8 cellular contexts compared by ENCODE assay signal in the genomic region with DNA sequence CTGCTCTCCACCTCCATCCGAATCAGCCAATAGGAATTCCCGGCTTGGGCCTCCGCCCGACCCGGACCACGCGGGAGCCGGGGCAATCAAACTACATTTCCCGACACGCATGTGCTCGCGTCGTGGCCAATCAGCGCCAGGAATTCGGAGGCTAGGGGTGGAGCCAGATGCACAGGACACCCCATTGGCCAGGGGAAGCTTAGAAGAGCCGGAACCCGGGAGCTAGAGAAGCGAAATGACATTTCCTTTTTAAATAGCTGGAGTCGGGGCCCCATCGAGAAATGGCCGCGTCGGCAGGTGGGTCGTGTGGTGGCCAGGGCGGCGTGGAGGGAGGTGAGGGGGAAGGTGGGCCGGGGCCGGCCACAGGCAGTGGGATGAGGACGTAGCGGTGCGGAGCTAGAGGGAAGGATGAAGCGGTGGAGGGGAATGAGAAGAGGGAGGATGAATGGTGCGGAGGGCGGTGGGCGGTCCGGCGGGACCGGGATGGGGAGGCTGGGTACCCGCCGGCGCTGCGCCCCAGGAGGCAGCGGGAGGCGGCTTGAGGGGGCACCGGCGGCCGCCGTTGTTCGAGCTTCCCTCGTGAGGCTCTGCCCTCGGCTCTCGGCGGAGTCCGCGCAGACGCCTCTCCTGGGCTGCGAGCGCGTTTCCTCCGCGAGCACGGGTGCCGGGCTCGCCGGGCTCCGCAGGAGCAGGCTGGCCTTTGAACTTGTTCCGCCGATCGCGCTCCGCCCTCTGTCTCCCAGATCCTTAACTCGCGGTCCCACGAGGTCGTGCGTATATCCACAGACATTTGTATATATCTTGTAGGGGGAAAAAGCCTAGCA. TPM values are rescaled to one million over a fixed set of nuclear protein-coding genes. Genes with fewer than 3 reads are reported as not detected.
A peak's percentile ranks its signal among the peaks of the same experiment; 100 is the strongest.
DNase-seq lines count a peak whose midpoint lies in the region; ATAC-seq and TF ChIP-seq lines count a peak whose summit lies in the region.

A gene with protein sequence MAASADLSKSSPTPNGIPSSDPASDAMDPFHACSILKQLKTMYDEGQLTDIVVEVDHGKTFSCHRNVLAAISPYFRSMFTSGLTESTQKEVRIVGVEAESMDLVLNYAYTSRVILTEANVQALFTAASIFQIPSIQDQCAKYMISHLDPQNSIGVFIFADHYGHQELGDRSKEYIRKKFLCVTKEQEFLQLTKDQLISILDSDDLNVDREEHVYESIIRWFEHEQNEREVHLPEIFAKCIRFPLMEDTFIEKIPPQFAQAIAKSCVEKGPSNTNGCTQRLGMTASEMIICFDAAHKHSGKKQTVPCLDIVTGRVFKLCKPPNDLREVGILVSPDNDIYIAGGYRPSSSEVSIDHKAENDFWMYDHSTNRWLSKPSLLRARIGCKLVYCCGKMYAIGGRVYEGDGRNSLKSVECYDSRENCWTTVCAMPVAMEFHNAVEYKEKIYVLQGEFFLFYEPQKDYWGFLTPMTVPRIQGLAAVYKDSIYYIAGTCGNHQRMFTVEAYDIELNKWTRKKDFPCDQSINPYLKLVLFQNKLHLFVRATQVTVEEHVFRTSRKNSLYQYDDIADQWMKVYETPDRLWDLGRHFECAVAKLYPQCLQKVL (plus strand): TSS at position 233 of the 824 bp plus-strand sequence. CDS start 49 bp downstream, at position 282.

- H3K27ac Mint-ChIP-seq in CD4-positive, CD25-positive, alpha-beta regulatory T cell: peak within 1 kb of the TSS; percentile 88 to 97 (median 91)

- intact Hi-C loops in left lung (cut with DNase I): no loop called here

- peak within 1 kb of the TSS; percentile 79 for H3K27ac ChIP-seq in CD4-positive, CD25-positive, alpha-beta regulatory T cell (ENCODE audit: insufficient read depth, low read length, poor library complexity, severe bottlenecking)
- H3K27ac ChIP-seq in left lung: peak within 1 kb of the TSS; percentile 50 to 84

- no peak for TF ChIP-seq CTCF in left lung (IDR thresholded peaks at IDR 0.05)

- H3K4me1 ChIP-seq in CD4-positive, CD25-positive, alpha-beta regulatory T cell (ENCODE audit: control insufficient read depth, insufficient read depth, low read length, poor library complexity, severe bottlenecking): peaks cover 34% of the 10 kb centered on the region
- H3K4me1 ChIP-seq in left lung: peaks cover 0 to 20% of the 10 kb centered on the region in 2 donors

- H3K9me3 Mint-ChIP-seq in CD4-positive, CD25-positive, alpha-beta regulatory T cell: no peaks in the 10 kb centered on the region

- H3K9me3 ChIP-seq in CD4-positive, CD25-positive, alpha-beta regulatory T cell (ENCODE audit: control insufficient read depth in 2 of 2, low read length in 2 of 2): no peaks in the 10 kb centered on the region
- H3K9me3 ChIP-seq in left lung: no peaks in the 10 kb centered on the region

- H3K4me1 Mint-ChIP-seq in CD4-positive, CD25-positive, alpha-beta regulatory T cell: peaks cover 16 to 46% (median 33%) of the 10 kb centered on the region in 4 donors

- peaks cover 7% of the 10 kb centered on the region for H3K36me3 Mint-ChIP-seq in CD4-positive, CD25-positive, alpha-beta regulatory T cell

- peaks cover 33% of the 10 kb centered on the region for H3K27me3 Mint-ChIP-seq in CD4-positive, CD25-positive, alpha-beta regulatory T cell

- peak; percentile 96 to 100 (median 98) for DNase-seq in CD4-positive, CD25-positive, alpha-beta regulatory T cell
- DNase-seq in NCI-H82 (lab: John Stamatoyannopoulos, UW) (peak; percentile 98), dermis blood vessel endothelial cell (peak; percentile 99), left lung (peak; percentile 98 to 99)
- DNase-seq in activated CD4-positive, alpha-beta T cell treated with anti-CD3 and anti-CD28 coated beads, Interleukin-2, amount 50 U/mL, for 48 hours: peak; percentile 94 to 97
- DNase-seq in stimulated activated CD4-positive, alpha-beta T cell treated with anti-CD3 and anti-CD28 coated beads, Interleukin-2, amount 100 ng/mL, for 4 hours (ENCODE audit: low read depth): peak; percentile 97

- peak within 1 kb of the TSS; percentile 92 to 98 (median 96) for H3K4me3 Mint-ChIP-seq in CD4-positive, CD25-positive, alpha-beta regulatory T cell

- H3K36me3 ChIP-seq in CD4-positive, CD25-positive, alpha-beta regulatory T cell (ENCODE audit: control insufficient read depth, insufficient read depth, low read length): peaks cover 2% of the 10 kb centered on the region
- peaks cover 0 to 7% of the 10 kb centered on the region in 2 donors for H3K36me3 ChIP-seq in left lung

- H3K4me3 ChIP-seq in CD4-positive, CD25-positive, alpha-beta regulatory T cell (ENCODE audit: low read depth, low read length): peak within 1 kb of the TSS; percentile 89
- H3K4me3 ChIP-seq in left lung: peak within 1 kb of the TSS; percentile 93 to 97

- peaks cover 19% of the 10 kb centered on the region for H3K27me3 ChIP-seq in CD4-positive, CD25-positive, alpha-beta regulatory T cell (ENCODE audit: control insufficient read depth, insufficient read depth, low read length)
- peaks cover 4 to 8% of the 10 kb centered on the region in 2 donors for H3K27me3 ChIP-seq in left lung

- ATAC-seq in CD4-positive, CD25-positive, alpha-beta regulatory T cell (ENCODE audit: low read depth in 2 of 2): peak; percentile 91 to 96
- ATAC-seq in GM19438 (IDR thresholded peaks at IDR 0.05; ENCODE audit: low read depth, unreplicated experiment) (peak; percentile 89), HG03571 (IDR thresholded peaks at IDR 0.05; ENCODE audit: unreplicated experiment) (peak; percentile 93), left lung (peak; percentile 99)

RNA-seq across cellular contexts. Expression of the gene that starts here (rescaled TPM):
- 18.2 TPM for total RNA-seq in CD4-positive, CD25-positive, alpha-beta regulatory T cell
- 1 to 10 TPM; 2.4 to 5.2 (median 3.4) TPM for polyA plus RNA-seq in CD4-positive, CD25-positive, alpha-beta regulatory T cell
- total RNA-seq in dermis blood vessel endothelial cell: 1.7 and 2.6 TPM in 2 replicates
- total RNA-seq in left lung: 1 to 10 TPM; 3.0 to 3.6 TPM

Comparison
In these comparisons a context has a peak if more than half of its experiments do, and no peak if none do; other contexts are left out.
1. Peak in every context shown above with its lines: DNase-seq, ATAC-seq, H3K4me3 ChIP-seq and H3K27ac ChIP-seq.